1 cellular context compared by ENCODE assay signal in genomic region chr5:148791334-148791667, GRCh38.
TF ChIP-seq lines count a peak whose summit lies in the region.

No MANE protein-coding gene starts in this region.

TF ChIP-seq in HepG2, 621 proteins besides CTCF, POLR2A, EP300 and RAD21 (continued from another document):
- TF ChIP-seq ZFP91 (CRISPR knock-in tag; IDR thresholded peaks at IDR 0.05; ENCODE audit: borderline replicate concordance) (no peak), TEF (CRISPR knock-in tag; IDR thresholded peaks at IDR 0.05) (no peak), E2F5 (CRISPR knock-in tag; conservative IDR thresholded peaks at IDR 0.05) (no peak), TRAFD1 (CRISPR knock-in tag; IDR thresholded peaks at IDR 0.05; ENCODE audit: borderline replicate concordance) (no peak), ZNF235 (CRISPR knock-in tag; IDR thresholded peaks at IDR 0.05; ENCODE audit: borderline replicate concordance) (no peak)
